In the genomic region with DNA sequence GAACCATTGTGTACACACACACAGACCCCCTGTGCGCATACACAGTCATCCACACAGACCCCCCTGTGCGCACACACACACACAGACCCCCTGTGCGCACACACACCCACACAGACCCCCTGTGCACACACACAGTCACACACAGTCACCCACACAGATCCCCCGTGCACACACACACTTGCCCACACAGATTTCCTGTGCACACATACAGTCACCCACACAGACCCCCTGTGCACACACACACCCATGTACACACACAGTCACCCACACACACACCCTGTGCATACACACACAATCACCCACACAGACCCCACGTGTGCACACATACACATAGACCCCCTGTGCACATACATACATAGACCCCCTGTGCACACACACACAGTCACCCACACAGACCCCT, we compare ENCODE assay signal across 27 cellular contexts.
"Had no signal": no experiment of that assay in that cellular context is flagged by ENCODE, and none has a peak within 500 bp of the region (broad histone marks: within the 10 kb centered on the region; RNA-seq: fewer than 3 reads in every experiment).

No MANE protein-coding gene starts in this region.

- H3K4me1 ChIP-seq: esophagus muscularis mucosa, foreskin keratinocyte, lower lobe of right lung, psoas muscle, sigmoid colon, suprapubic skin, thyroid gland, vagina had no signal

- DNase-seq: effector CD8-positive, alpha-beta T cell; foreskin keratinocyte; glutamatergic neuron; heart right ventricle; hippocampal formation; immature natural killer cell; left ventricle myocardium superior; lower lobe of right lung; mucosa of descending colon; naive B cell; occipital lobe; ovary; psoas muscle; right cardiac atrium; sigmoid colon; stimulated activated CD4-positive, alpha-beta T cell treated with anti-CD3 and anti-CD28 coated beads, Interleukin-2, amount 100 ng/mL, for 24 hours; stimulated activated CD4-positive, alpha-beta T cell treated with anti-CD3 and anti-CD28 coated beads, Interleukin-4, amount 100 ng/mL, for 24 hours; stimulated activated naive CD4-positive, alpha-beta T cell treated with Interleukin-2 at 50 U/mL for 16 hours; thyroid gland; upper lobe of left lung had no signal

- H3K27ac Mint-ChIP-seq: immature natural killer cell; mesothelial cell of epicardium; naive B cell; stimulated activated effector memory CD8-positive, alpha-beta T cell treated with anti-CD3 and anti-CD28 coated beads, Interleukin-12 subunit alpha, Interleukin-12 subunit beta, amount 100 ng/mL, for 72 hours had no signal

- H3K4me3 ChIP-seq: esophagus muscularis mucosa, heart right ventricle, lower lobe of right lung, mucosa of descending colon, ovary, psoas muscle, sigmoid colon, suprapubic skin, thyroid gland, upper lobe of left lung, vagina had no signal

- ATAC-seq: foreskin keratinocyte; left ventricle myocardium superior; lower lobe of right lung; mucosa of descending colon; psoas muscle; stimulated activated effector memory CD8-positive, alpha-beta T cell treated with anti-CD3 and anti-CD28 coated beads, Interleukin-12 subunit alpha, Interleukin-12 subunit beta, amount 100 ng/mL, for 72 hours had no signal

- H3K36me3 ChIP-seq: esophagus muscularis mucosa, heart right ventricle, lower lobe of right lung, ovary, sigmoid colon, suprapubic skin, thyroid gland, upper lobe of left lung, vagina had no signal

- H3K27me3 ChIP-seq: esophagus muscularis mucosa, foreskin keratinocyte, heart right ventricle, ovary, sigmoid colon, suprapubic skin, thyroid gland, upper lobe of left lung, vagina had no signal

- FAIRE-seq: endothelial cell of umbilical vein, keratinocyte had no signal

- H3K9me3 ChIP-seq: esophagus muscularis mucosa, heart right ventricle, lower lobe of right lung, mucosa of descending colon, ovary, psoas muscle, sigmoid colon, suprapubic skin, thyroid gland, upper lobe of left lung, vagina had no signal

- H3K27ac ChIP-seq: esophagus muscularis mucosa, foreskin keratinocyte, heart right ventricle, lower lobe of right lung, ovary, psoas muscle, sigmoid colon, suprapubic skin, thyroid gland, upper lobe of left lung, vagina had no signal

- H3K36me3 Mint-ChIP-seq: immature natural killer cell; mesothelial cell of epicardium; naive B cell; stimulated activated effector memory CD8-positive, alpha-beta T cell treated with anti-CD3 and anti-CD28 coated beads, Interleukin-12 subunit alpha, Interleukin-12 subunit beta, amount 100 ng/mL, for 72 hours had no signal

- H3K4me1 Mint-ChIP-seq: immature natural killer cell, naive B cell had no signal

- H3K4me3 Mint-ChIP-seq: immature natural killer cell; mesothelial cell of epicardium; naive B cell; stimulated activated effector memory CD8-positive, alpha-beta T cell treated with anti-CD3 and anti-CD28 coated beads, Interleukin-12 subunit alpha, Interleukin-12 subunit beta, amount 100 ng/mL, for 72 hours had no signal

- H3K9me3 Mint-ChIP-seq: immature natural killer cell; mesothelial cell of epicardium; naive B cell; stimulated activated effector memory CD8-positive, alpha-beta T cell treated with anti-CD3 and anti-CD28 coated beads, Interleukin-12 subunit alpha, Interleukin-12 subunit beta, amount 100 ng/mL, for 72 hours had no signal
